ENCODE assay signal across 2 cellular contexts in genomic region chr10:47767236-47767635, GRCh38. TPM values are rescaled to one million over a fixed set of nuclear protein-coding genes. Genes with fewer than 3 reads are reported as not detected.
"Had no signal": no experiment of that assay in that cellular context is flagged by ENCODE, and none has a peak within 500 bp of the region (broad histone marks: within the 10 kb centered on the region; RNA-seq: fewer than 3 reads in every experiment).

No MANE protein-coding gene starts in this region.

RNA-seq across cellular contexts. Expression of gene SYT15B, which starts 3.8 kb away (rescaled TPM):
- total RNA-seq: M059J, PC-3 had no signal
